ENCODE assay signal across 14 cellular contexts in genomic region chr10:98168147-98168546, GRCh38. TPM values are rescaled to one million over a fixed set of nuclear protein-coding genes. Genes with fewer than 3 reads are reported as not detected.
DNase-seq lines count a peak whose midpoint lies in the region; ATAC-seq, FAIRE-seq and TF ChIP-seq lines count a peak whose summit lies in the region.
"Had no signal": no experiment of that assay in that cellular context is flagged by ENCODE, and none has a peak within 500 bp of the region (broad histone marks: within the 10 kb centered on the region; RNA-seq: fewer than 3 reads in every experiment).

No MANE protein-coding gene starts in this region.

- peaks cover 5% of the 10 kb centered on the region for H3K36me3 Mint-ChIP-seq in endothelial cell (ENCODE audit: low read depth, unreplicated experiment)

- no peak overlapping the region for H3K4me3 Mint-ChIP-seq in endothelial cell (ENCODE audit: unreplicated experiment)

- no peaks in the 10 kb centered on the region for H3K27me3 Mint-ChIP-seq in endothelial cell (ENCODE audit: unreplicated experiment)

- no peak overlapping the region for H3K27ac Mint-ChIP-seq in endothelial cell (ENCODE audit: unreplicated experiment)

- H3K4me1 Mint-ChIP-seq in endothelial cell (ENCODE audit: unreplicated experiment), result peaks cover 2% of the 10 kb centered on the region

- peak; percentile 88 for FAIRE-seq in islet of Langerhans (lab: Jason Lieb, UNC)

- TF ChIP-seq CTCF in endothelial cell (IDR thresholded peaks at IDR 0.05; ENCODE audit: unreplicated experiment) (no peak), GM20000 (IDR thresholded peaks at IDR 0.05; ENCODE audit: extremely low read depth, missing control alignments) (no peak)

- DNase-seq in HT-29 (ENCODE audit: low spot score), result no peak
- no peak for DNase-seq in HCEC 1CT
- no peak for DNase-seq in endothelial cell (ENCODE audit: low spot score)
- no peak for DNase-seq in GM20000 (ENCODE audit: low spot score)
- DNase-seq: effector CD4-positive, alpha-beta T cell; GOT3; NCI-H187; psoas muscle; stimulated activated CD4-positive, alpha-beta T cell treated with anti-CD3 and anti-CD28 coated beads, Interleukin-4, amount 100 ng/mL, for 24 hours; T1000 had no signal

- H3K9me3 Mint-ChIP-seq in endothelial cell (ENCODE audit: unreplicated experiment), result no peaks in the 10 kb centered on the region

- ATAC-seq in GM18519 (IDR thresholded peaks at IDR 0.05; ENCODE audit: low FRiP score, unreplicated experiment) (peak; percentile 47), GM21576 (IDR thresholded peaks at IDR 0.05; ENCODE audit: unreplicated experiment) (peak; percentile 62), HG03457 (IDR thresholded peaks at IDR 0.05; ENCODE audit: unreplicated experiment) (peak; percentile 57)
- ATAC-seq: psoas muscle had no signal

RNA-seq across cellular contexts. Expression of gene R3HCC1L, which starts 33.7 kb away (rescaled TPM):
- total RNA-seq in HT-29 (2014; rRNA removed; shearing (Covaris generic)), result 3.9 and 5.7 TPM in 2 replicates
- total RNA-seq in endothelial cell (ENCODE audit: unreplicated experiment), result 21.3 TPM
